1 cellular context compared by ENCODE assay signal in the genomic region with DNA sequence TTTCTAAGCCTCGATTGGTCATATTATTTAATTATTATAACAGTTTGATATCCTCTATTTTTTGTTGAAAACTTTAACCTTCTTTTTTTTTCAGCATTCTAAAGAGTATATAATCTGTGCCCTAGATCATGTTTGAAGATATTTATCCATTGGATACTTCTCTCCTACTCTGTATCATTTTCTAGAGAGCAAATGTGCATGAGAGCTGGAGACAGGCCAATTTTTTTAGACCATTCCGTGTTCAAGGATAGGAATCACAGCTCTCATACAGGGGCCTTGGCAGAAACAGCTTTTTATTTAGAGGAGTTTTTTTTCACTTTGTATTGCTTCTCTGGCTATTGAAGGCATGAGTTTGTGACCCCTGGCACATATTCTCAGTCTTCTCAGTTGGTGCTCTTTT.
TF ChIP-seq lines count a peak whose summit lies in the region.

No MANE protein-coding gene starts in this region.

TF ChIP-seq in HepG2, 621 proteins besides CTCF, POLR2A, EP300 and RAD21 (continued from another document):
- TF ChIP-seq ATF7 (IDR thresholded peaks at IDR 0.05) (no peak), ATF7 (CRISPR knock-in tag; IDR thresholded peaks at IDR 0.05) (no peak), EEA1 (CRISPR knock-in tag; IDR thresholded peaks at IDR 0.05; ENCODE audit: borderline replicate concordance) (no peak), ETV6 (CRISPR knock-in tag; conservative IDR thresholded peaks at IDR 0.05) (no peak), PRMT3 (CRISPR knock-in tag; IDR thresholded peaks at IDR 0.05; ENCODE audit: borderline replicate concordance, low read depth) (no peak), ZNF652 (CRISPR knock-in tag; IDR thresholded peaks at IDR 0.05; ENCODE audit: borderline replicate concordance, low read depth) (no peak), ZNF496 (CRISPR knock-in tag; IDR thresholded peaks at IDR 0.05; ENCODE audit: insufficient replicate concordance) (no peak), GATA4 (IDR thresholded peaks at IDR 0.05; ENCODE audit: borderline replicate concordance, low read depth) (no peak), ZBTB37 (CRISPR knock-in tag; IDR thresholded peaks at IDR 0.05) (no peak), NFAT5 (CRISPR knock-in tag; IDR thresholded peaks at IDR 0.05) (no peak)
